ENCODE assay signal across 1 cellular context in genomic region chr15:95698230-95698629, GRCh38.
TF ChIP-seq lines count a peak whose summit lies in the region.

No MANE protein-coding gene starts in this region.

TF ChIP-seq in K562, 482 proteins besides CTCF, POLR2A, EP300 and RAD21 (continued from another document):
- TF ChIP-seq JUND (IDR thresholded peaks at IDR 0.05; ENCODE audit: borderline replicate concordance, low read depth, low read length) (no peak), JUND (tag; IDR thresholded peaks at IDR 0.05; ENCODE audit: borderline replicate concordance, low read depth, low read length) (peak; percentile 39; the same call in 1 of the 3 replicates), SMARCA4 (IDR thresholded peaks at IDR 0.05) (peak; percentile 63; the same call in 1 of the 2 replicates), FOXM1 (IDR thresholded peaks at IDR 0.05; ENCODE audit: low read depth) (peak; percentile 84; the same call in 1 of the 2 replicates), FOXM1 (CRISPR knock-in tag; IDR thresholded peaks at IDR 0.05; ENCODE audit: low read depth) (no peak), FOXJ2 (tag; IDR thresholded peaks at IDR 0.05) (peak; percentile 91), MTA2 (IDR thresholded peaks at IDR 0.05; ENCODE audit: low read depth) (peak; percentile 86), ADNP (tag; IDR thresholded peaks at IDR 0.05) (peak; percentile 69), RFX7 (CRISPR knock-in tag; IDR thresholded peaks at IDR 0.05) (no peak), FOXA3 (CRISPR knock-in tag; conservative IDR thresholded peaks at IDR 0.05 in 1 of 2, IDR thresholded peaks at IDR 0.05 in 1 of 2) (peak in 1 of 2 experiments; percentile 81; a peak in 2 of 4 replicates), TEAD4 (IDR thresholded peaks at IDR 0.05; ENCODE audit: low read length) (peak; percentile 92), TEAD4 (CRISPR knock-in tag; IDR thresholded peaks at IDR 0.05; ENCODE audit: borderline replicate concordance) (no peak), MTA1 (IDR thresholded peaks at IDR 0.05; ENCODE audit: borderline replicate concordance) (0 out of 2 replicates have a peak, but pooled peaks have one; percentile 41), ZNF511 (CRISPR knock-in tag; IDR thresholded peaks at IDR 0.05) (no peak), CCNT2 (IDR thresholded peaks at IDR 0.05; ENCODE audit: borderline replicate concordance, extremely low read depth, insufficient read length, low read depth, low read length) (peak; percentile 61), CC2D1A (IDR thresholded peaks at IDR 0.05) (peak; percentile 52; the same call in 1 of the 2 replicates), RNF2 (IDR thresholded peaks at IDR 0.05) (no peak), NFIC (IDR thresholded peaks at IDR 0.05) (peak; percentile 21; the same call in 1 of the 2 replicates)
